In the genomic region with DNA sequence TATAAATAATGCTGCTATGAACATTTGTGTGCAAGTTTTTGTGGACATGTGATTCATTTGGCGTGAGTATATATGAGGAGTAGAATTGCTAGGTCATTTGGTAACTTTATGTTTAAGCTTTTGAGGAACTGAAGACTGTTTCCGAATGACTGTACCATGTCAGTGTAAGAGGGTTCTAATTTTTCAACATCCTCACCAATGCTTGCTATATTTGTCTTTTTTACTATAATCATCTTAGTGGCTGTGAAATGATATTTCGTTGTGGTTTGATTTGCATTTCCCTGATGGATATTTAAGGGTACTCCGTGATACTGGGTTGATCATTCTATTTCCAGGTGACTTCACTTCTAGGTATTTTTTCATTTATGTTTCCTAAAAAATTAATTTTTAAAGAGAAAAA, we compare ENCODE assay signal across 10 cellular contexts.
DNase-seq lines count a peak whose midpoint lies in the region; ATAC-seq lines count a peak whose summit lies in the region.
"Had no signal": no experiment of that assay in that cellular context is flagged by ENCODE, and none has a peak within 500 bp of the region (broad histone marks: within the 10 kb centered on the region; RNA-seq: fewer than 3 reads in every experiment).

No MANE protein-coding gene starts in this region.

- DNase-seq in SIG-M5 (lab: John Stamatoyannopoulos, UW) (peak; percentile 87), NCI-H524 treated with DMSO at 0.1 percent for 48 hours (lab: John Stamatoyannopoulos, UW) (no peak), NCI-H69 (lab: John Stamatoyannopoulos, UW) (no peak), KBM-7 (no peak)
- no peak for DNase-seq in activated CD8-positive, alpha-beta memory T cell treated with anti-CD3 and anti-CD28 coated beads, Interleukin-2, amount 50 U/mL, for 48 hours
- DNase-seq: activated CD8-positive, alpha-beta memory T cell treated with anti-CD3 and anti-CD28 coated beads, Interleukin-2, amount 50 U/mL, for 4 hours; T-cell had no signal

- ATAC-seq in GM18520 (IDR thresholded peaks at IDR 0.05; ENCODE audit: unreplicated experiment) (peak; percentile 97), GM21515 (IDR thresholded peaks at IDR 0.05; ENCODE audit: unreplicated experiment) (peak; percentile 86), HG03097 (IDR thresholded peaks at IDR 0.05; ENCODE audit: low FRiP score, unreplicated experiment) (peak; percentile 79)

- in situ Hi-C loops in KBM-7 (cut with MboI; ENCODE audit: low pct_unique_long_range_greater_than_20kb, low sequenced_read_pairs): no loop called here
